In the genomic region with DNA sequence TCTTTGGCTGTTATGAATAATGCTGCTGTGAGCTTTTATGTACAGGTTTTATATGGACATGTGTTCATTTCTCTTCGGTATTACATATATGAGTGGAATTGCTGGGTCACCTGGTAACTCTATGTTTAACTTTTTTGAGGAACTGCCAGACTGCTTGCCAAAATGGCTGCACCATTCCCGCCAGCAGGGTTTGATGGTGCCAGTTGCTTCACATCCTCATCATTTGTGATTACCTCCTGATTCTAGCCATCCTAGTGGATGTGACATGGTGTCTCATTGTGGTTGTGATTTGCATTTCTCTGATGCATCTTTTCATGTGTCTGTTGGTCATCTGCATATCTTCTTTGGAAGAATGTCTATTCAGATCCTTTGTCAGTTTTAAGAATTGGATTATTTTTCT, we compare ENCODE assay signal across 28 cellular contexts.
"Had no signal": no experiment of that assay in that cellular context is flagged by ENCODE, and none has a peak within 500 bp of the region (broad histone marks: within the 10 kb centered on the region; RNA-seq: fewer than 3 reads in every experiment).

No MANE protein-coding gene starts in this region.

- H3K9me3 ChIP-seq: ascending aorta, SJCRH30 had no signal

- H3K4me3 ChIP-seq: ascending aorta, cardiac muscle cell, SJCRH30, SK-N-MC had no signal

- DNase-seq: activated CD4-positive, alpha-beta T cell treated with anti-CD3 and anti-CD28 coated beads, Interleukin-2, amount 10 ng/mL, durations not matched to agents 24 days and 14 days; activated CD4-positive, alpha-beta T cell treated with anti-CD3 and anti-CD28 coated beads, Interleukin-2, amount 50 U/mL, for 4 hours; activated CD8-positive, alpha-beta T cell treated with anti-CD3 and anti-CD28 coated beads for 36 hours; activated effector memory CD4-positive, alpha-beta T cell treated with anti-CD3 and anti-CD28 coated beads, Interleukin-2, amount 50 U/mL, for 16 hours; activated naive CD4-positive, alpha-beta T cell treated with Interleukin-2 at 50 U/mL for 16 hours; activated naive CD8-positive, alpha-beta T cell treated with anti-CD3 and anti-CD28 coated beads, Interleukin-2, amount 10 ng/mL, durations not matched to agents 7 days and 5 days; activated T-cell treated with anti-CD3 and anti-CD28 coated beads, Interleukin-2, amount 50 U/mL, for 1 hour; activated T-cell treated with anti-CD3 and anti-CD28 coated beads, Interleukin-2, amount 50 U/mL, for 72 hours; amygdala; Karpas-422; NCI-H1105; NCI-H1417 treated with DMSO at 0.1 percent for 48 hours; NCI-H187 treated with DMSO at 0.1 percent for 48 hours; NCI-H2081; NCI-H2171 treated with DMSO at 0.1 percent for 48 hours; NCI-H2227 treated with DMSO at 0.1 percent for 48 hours; NCI-H446; NCI-H510A treated with DMSO at 0.1 percent for 48 hours; SHP77; SJCRH30; T1000 had no signal

- ATAC-seq: activated CD8-positive, alpha-beta T cell treated with anti-CD3 and anti-CD28 coated beads for 36 hours; activated T-cell treated with anti-CD3 and anti-CD28 coated beads, Interleukin-2, amount 50 U/mL, for 72 hours; activated T-helper 17 cell treated with anti-CD3 and anti-CD28 coated beads, Interleukin-2, amount 50 U/mL, for 72 hours; Panc1 had no signal

- H3K9me3 Mint-ChIP-seq: activated CD4-positive, alpha-beta T cell treated with anti-CD3 and anti-CD28 coated beads, Interleukin-2, amount 10 ng/mL, durations not matched to agents 24 days and 14 days; activated CD8-positive, alpha-beta T cell treated with anti-CD3 and anti-CD28 coated beads for 36 hours; activated naive CD4-positive, alpha-beta T cell treated with anti-CD3 and anti-CD28 coated beads, Interleukin-2, amount 50 U/mL, for 24 hours; activated naive CD8-positive, alpha-beta T cell treated with anti-CD3 and anti-CD28 coated beads, Interleukin-2, amount 10 ng/mL, durations not matched to agents 7 days and 5 days; activated T-cell treated with anti-CD3 and anti-CD28 coated beads, Interleukin-2, amount 50 U/mL, for 72 hours; activated T-helper 17 cell treated with anti-CD3 and anti-CD28 coated beads, Interleukin-2, amount 50 U/mL, for 72 hours; central memory CD8-positive, alpha-beta T cell had no signal

- H3K27ac Mint-ChIP-seq: activated CD4-positive, alpha-beta T cell treated with anti-CD3 and anti-CD28 coated beads, Interleukin-2, amount 10 ng/mL, durations not matched to agents 24 days and 14 days; activated CD8-positive, alpha-beta T cell treated with anti-CD3 and anti-CD28 coated beads for 36 hours; activated naive CD4-positive, alpha-beta T cell treated with anti-CD3 and anti-CD28 coated beads, Interleukin-2, amount 50 U/mL, for 24 hours; activated naive CD8-positive, alpha-beta T cell treated with anti-CD3 and anti-CD28 coated beads, Interleukin-2, amount 10 ng/mL, durations not matched to agents 7 days and 5 days; activated T-cell treated with anti-CD3 and anti-CD28 coated beads, Interleukin-2, amount 50 U/mL, for 72 hours; activated T-helper 17 cell treated with anti-CD3 and anti-CD28 coated beads, Interleukin-2, amount 50 U/mL, for 72 hours had no signal

- H3K27ac ChIP-seq: ascending aorta, cardiac muscle cell, SJCRH30, SK-N-MC had no signal

- H3K27me3 Mint-ChIP-seq: activated CD4-positive, alpha-beta T cell treated with anti-CD3 and anti-CD28 coated beads, Interleukin-2, amount 10 ng/mL, durations not matched to agents 24 days and 14 days; activated CD8-positive, alpha-beta T cell treated with anti-CD3 and anti-CD28 coated beads for 36 hours; activated naive CD4-positive, alpha-beta T cell treated with anti-CD3 and anti-CD28 coated beads, Interleukin-2, amount 50 U/mL, for 24 hours; activated naive CD8-positive, alpha-beta T cell treated with anti-CD3 and anti-CD28 coated beads, Interleukin-2, amount 10 ng/mL, durations not matched to agents 7 days and 5 days; activated T-helper 17 cell treated with anti-CD3 and anti-CD28 coated beads, Interleukin-2, amount 50 U/mL, for 72 hours; central memory CD8-positive, alpha-beta T cell had no signal

- H3K4me3 Mint-ChIP-seq: activated CD4-positive, alpha-beta T cell treated with anti-CD3 and anti-CD28 coated beads, Interleukin-2, amount 10 ng/mL, durations not matched to agents 24 days and 14 days; activated CD8-positive, alpha-beta T cell treated with anti-CD3 and anti-CD28 coated beads for 36 hours; activated naive CD4-positive, alpha-beta T cell treated with anti-CD3 and anti-CD28 coated beads, Interleukin-2, amount 50 U/mL, for 24 hours; activated naive CD8-positive, alpha-beta T cell treated with anti-CD3 and anti-CD28 coated beads, Interleukin-2, amount 10 ng/mL, durations not matched to agents 7 days and 5 days; activated T-cell treated with anti-CD3 and anti-CD28 coated beads, Interleukin-2, amount 50 U/mL, for 72 hours; activated T-helper 17 cell treated with anti-CD3 and anti-CD28 coated beads, Interleukin-2, amount 50 U/mL, for 72 hours; central memory CD8-positive, alpha-beta T cell had no signal

- H3K27me3 ChIP-seq: ascending aorta, cardiac muscle cell, SJCRH30 had no signal

- H3K4me1 ChIP-seq: ascending aorta, SJCRH30 had no signal
